Comparison of ENCODE assay signal across 8 cellular contexts in genomic region chr5:121962943-121963342, GRCh38. TPM values are rescaled to one million over a fixed set of nuclear protein-coding genes. Genes with fewer than 3 reads are reported as not detected.
DNase-seq lines count a peak whose midpoint lies in the region; ATAC-seq, FAIRE-seq and TF ChIP-seq lines count a peak whose summit lies in the region.

No MANE protein-coding gene starts in this region.

- H3K4me1 ChIP-seq in Panc1 (ENCODE audit: control insufficient read depth, insufficient read depth, low read length) (peaks cover 10% of the 10 kb centered on the region; the same call in 1 of the 2 replicates), fibroblast of lung (ENCODE audit: control insufficient read depth, extremely low read depth, insufficient read depth, low read length) (peaks cover 4% of the 10 kb centered on the region)

- H3K9ac ChIP-seq in fibroblast of lung (ENCODE audit: insufficient read depth, low read length), result no peak overlapping the region

- H3K27ac ChIP-seq in Panc1 (ENCODE audit: low read length) (peak overlapping the region; percentile 91), fibroblast of lung (ENCODE audit: insufficient read depth, low read length) (peak overlapping the region; percentile 77)

- no peak for ATAC-seq in Panc1
- ATAC-seq in HG02840 (IDR thresholded peaks at IDR 0.05; ENCODE audit: low FRiP score, unreplicated experiment), result no peak
- ATAC-seq in HG03432 (IDR thresholded peaks at IDR 0.05; ENCODE audit: unreplicated experiment), result no peak

- H3K36me3 ChIP-seq in Panc1 (ENCODE audit: control insufficient read depth, insufficient read depth, low read length), result peaks cover 3% of the 10 kb centered on the region; the same call in 1 of the 2 replicates
- H3K36me3 ChIP-seq in fibroblast of lung (ENCODE audit: control insufficient read depth, insufficient read depth, low read length), result no peaks in the 10 kb centered on the region

- DNase-seq in GM19239 (ENCODE audit: insufficient read length, low spot score) (no peak), Panc1 (ENCODE audit: low read depth, low spot score) (no peak), fibroblast of lung (ENCODE audit: low read depth in 2 of 2) (no peak), retinal pigment epithelial cell (ENCODE audit: low read depth) (no peak), amygdala (lab: John Stamatoyannopoulos, UW) (no peak)
- no peak for DNase-seq in NK-92 treated with Interleukin-12 subunit alpha and Interleukin-12 subunit beta, amount 100 ng/mL, for 24 hours (lab: John Stamatoyannopoulos, UW)

- H2AFZ ChIP-seq in fibroblast of lung (ENCODE audit: low read length), result no peak overlapping the region

- H4K20me1 ChIP-seq in fibroblast of lung (ENCODE audit: control insufficient read depth, extremely low read depth, insufficient read depth, low read length), result no peaks in the 10 kb centered on the region

- CTCF ChIA-PET in Panc1 (lab: Charles Lee), result no interaction called here

- BruUV-seq in Panc1 (replicated peaks; lab: Mats Ljungman, UMichigan), result no TSS peak

- FAIRE-seq in GM19239 (lab: Jason Lieb, UNC), result peak; percentile 53

- POLR2A ChIA-PET in Panc1 (lab: Charles Lee), result no interaction called here

- no peak for TF ChIP-seq CTCF in Panc1 (IDR thresholded peaks at IDR 0.05)
- TF ChIP-seq CTCF in fibroblast of lung (conservative IDR thresholded peaks at IDR 0.05 in 1 of 2, IDR thresholded peaks at IDR 0.05 in 1 of 2; ENCODE audit: low read depth in 1 of 2, low read length in 2 of 2), result no peak
- no peak for TF ChIP-seq CTCF in retinal pigment epithelial cell (conservative IDR thresholded peaks at IDR 0.05; ENCODE audit: low read depth, low read length)

- intact Hi-C loops in Panc1 (cut with micrococcal nuclease; ENCODE audit: unreplicated experiment), result no loop called here

- peaks cover 38% of the 10 kb centered on the region for H3K79me2 ChIP-seq in fibroblast of lung (ENCODE audit: control insufficient read depth, insufficient read depth, low read length)

- H3K4me2 ChIP-seq in fibroblast of lung (ENCODE audit: extremely low read depth, insufficient read depth, low read length), result peak overlapping the region; percentile 84

- H3K4me3 ChIP-seq in Panc1 (ENCODE audit: low read depth in 2 of 2, low read length in 2 of 2) (peak overlapping the region; percentile 95 to 98), fibroblast of lung (replicated peaks in 1 of 4; ENCODE audit: control extremely low read depth in 1 of 4, insufficient read depth in 1 of 4, low read depth in 3 of 4, low read length in 4 of 4) (peak overlapping the region; percentile 65 to 93 (median 79)), retinal pigment epithelial cell (ENCODE audit: low read length) (peak overlapping the region; percentile 73)

- H3K9me3 ChIP-seq in Panc1 (ENCODE audit: control insufficient read depth, insufficient read depth, low read depth, low read length), result no peaks in the 10 kb centered on the region
- no peaks in the 10 kb centered on the region for H3K9me3 ChIP-seq in fibroblast of lung (ENCODE audit: control insufficient read depth, insufficient read depth, low read depth, low read length)

- H3K27me3 ChIP-seq in Panc1 (ENCODE audit: control insufficient read depth, insufficient read depth, low read length), result no peaks in the 10 kb centered on the region
- H3K27me3 ChIP-seq in fibroblast of lung (ENCODE audit: control insufficient read depth, insufficient read depth, low read length), result no peaks in the 10 kb centered on the region

- in situ Hi-C loops in Panc1 (cut with HindIII; ENCODE audit: low pct_unique_long_range_greater_than_20kb, low sequenced_read_pairs), result no loop called here

RNA-seq across cellular contexts. Expression of gene SRFBP1, which starts 1.2 kb away (rescaled TPM):
- total RNA-seq in Panc1 (2021; ENCODE audit: unreplicated experiment) (17.0 TPM), fibroblast of lung (14.9 and 18.5 TPM in 2 replicates)
- polyA plus RNA-seq in Panc1 (2012; ENCODE audit: insufficient read length), result 3.9 TPM
- 7.0 and 8.0 TPM in 2 replicates for polyA plus RNA-seq in fibroblast of lung
- polyA plus RNA-seq in fibroblast of lung (2012), result 5.0 and 5.8 TPM in 2 replicates
- polyA minus RNA-seq in fibroblast of lung (ENCODE audit: low replicate concordance), result 0.86 and 2.3 TPM in 2 replicates
